In genomic region chr6:147274012-147274411, GRCh38 we compare ENCODE assay signal across 7 cellular contexts.
"Had no signal": no experiment of that assay in that cellular context is flagged by ENCODE, and none has a peak within 500 bp of the region (broad histone marks: within the 10 kb centered on the region; RNA-seq: fewer than 3 reads in every experiment).

No MANE protein-coding gene starts in this region.

- H3K4me3 Mint-ChIP-seq: IgD-negative memory B cell had no signal

- DNase-seq: IMR-90, KBM-7, KG1 had no signal

- H3K27ac ChIP-seq: HL-60, KMS-11 had no signal

- H3K27me3 Mint-ChIP-seq: IgD-negative memory B cell had no signal

- H3K27ac Mint-ChIP-seq: IgD-negative memory B cell had no signal

- H3K9ac ChIP-seq: KMS-11 had no signal

- H3K9me3 Mint-ChIP-seq: IgD-negative memory B cell had no signal

- FAIRE-seq: HTR-8/SVneo had no signal

- H3K4me2 ChIP-seq: KMS-11 had no signal
